ENCODE assay signal across 16 cellular contexts in genomic region chrX:77652095-77652494, GRCh38.
DNase-seq lines count a peak whose midpoint lies in the region; ATAC-seq lines count a peak whose summit lies in the region.
"Had no signal": no experiment of that assay in that cellular context is flagged by ENCODE, and none has a peak within 500 bp of the region (broad histone marks: within the 10 kb centered on the region; RNA-seq: fewer than 3 reads in every experiment).

No MANE protein-coding gene starts in this region.

- peak overlapping the region; percentile 28 for H3K27ac Mint-ChIP-seq in activated naive CD8-positive, alpha-beta T cell
- no peak overlapping the region for H3K27ac Mint-ChIP-seq in activated naive CD8-positive, alpha-beta T cell treated with anti-CD3 and anti-CD28 coated beads for 36 hours
- H3K27ac Mint-ChIP-seq in activated naive CD8-positive, alpha-beta T cell treated with anti-CD3 and anti-CD28 coated beads, Interleukin-2, amount 50 U/mL, for 24 hours, result peak overlapping the region; percentile 56
- no peak overlapping the region for H3K27ac Mint-ChIP-seq in activated CD8-positive, alpha-beta memory T cell treated with anti-CD3 and anti-CD28 coated beads, Interleukin-2, amount 10 ng/mL, durations not matched to agents 7 days and 5 days
- H3K27ac Mint-ChIP-seq: CD14-positive monocyte; CD4-positive, alpha-beta T cell; CD8-positive, alpha-beta T cell had no signal

- ATAC-seq in activated naive CD8-positive, alpha-beta T cell treated with anti-CD3 and anti-CD28 coated beads, Interleukin-2, amount 50 U/mL, for 24 hours, result no peak
- ATAC-seq in activated CD8-positive, alpha-beta memory T cell treated with anti-CD3 and anti-CD28 coated beads, Interleukin-2, amount 10 ng/mL, durations not matched to agents 7 days and 5 days, result no peak
- ATAC-seq: CD8-positive, alpha-beta T cell had no signal

- H3K36me3 Mint-ChIP-seq in activated naive CD8-positive, alpha-beta T cell, result peaks cover 7% of the 10 kb centered on the region
- H3K36me3 Mint-ChIP-seq in activated naive CD8-positive, alpha-beta T cell treated with anti-CD3 and anti-CD28 coated beads for 36 hours, result peaks cover 29% of the 10 kb centered on the region
- H3K36me3 Mint-ChIP-seq in activated naive CD8-positive, alpha-beta T cell treated with anti-CD3 and anti-CD28 coated beads, Interleukin-2, amount 50 U/mL, for 24 hours (ENCODE audit: low read depth), result peaks cover 30% of the 10 kb centered on the region
- peaks cover 38% of the 10 kb centered on the region for H3K36me3 Mint-ChIP-seq in activated CD8-positive, alpha-beta memory T cell treated with anti-CD3 and anti-CD28 coated beads, Interleukin-2, amount 10 ng/mL, durations not matched to agents 7 days and 5 days

- peaks cover 12% of the 10 kb centered on the region for H3K4me1 Mint-ChIP-seq in activated naive CD8-positive, alpha-beta T cell (ENCODE audit: low read depth)
- H3K4me1 Mint-ChIP-seq in activated naive CD8-positive, alpha-beta T cell treated with anti-CD3 and anti-CD28 coated beads for 36 hours, result peaks cover 2% of the 10 kb centered on the region
- no peaks in the 10 kb centered on the region for H3K4me1 Mint-ChIP-seq in activated naive CD8-positive, alpha-beta T cell treated with anti-CD3 and anti-CD28 coated beads, Interleukin-2, amount 50 U/mL, for 24 hours
- H3K4me1 Mint-ChIP-seq in activated CD8-positive, alpha-beta memory T cell treated with anti-CD3 and anti-CD28 coated beads, Interleukin-2, amount 10 ng/mL, durations not matched to agents 7 days and 5 days, result no peaks in the 10 kb centered on the region
- H3K4me1 Mint-ChIP-seq: CD14-positive monocyte had no signal

- no peaks in the 10 kb centered on the region for H3K9me3 Mint-ChIP-seq in activated naive CD8-positive, alpha-beta T cell (ENCODE audit: low read depth)
- H3K9me3 Mint-ChIP-seq in activated naive CD8-positive, alpha-beta T cell treated with anti-CD3 and anti-CD28 coated beads for 36 hours, result no peaks in the 10 kb centered on the region
- H3K9me3 Mint-ChIP-seq in activated naive CD8-positive, alpha-beta T cell treated with anti-CD3 and anti-CD28 coated beads, Interleukin-2, amount 50 U/mL, for 24 hours, result no peaks in the 10 kb centered on the region
- no peaks in the 10 kb centered on the region for H3K9me3 Mint-ChIP-seq in activated CD8-positive, alpha-beta memory T cell treated with anti-CD3 and anti-CD28 coated beads, Interleukin-2, amount 10 ng/mL, durations not matched to agents 7 days and 5 days (ENCODE audit: low read depth)
- H3K9me3 Mint-ChIP-seq: CD4-positive, alpha-beta T cell; CD8-positive, alpha-beta T cell had no signal

- no peak overlapping the region for H3K4me3 Mint-ChIP-seq in activated naive CD8-positive, alpha-beta T cell
- no peak overlapping the region for H3K4me3 Mint-ChIP-seq in activated naive CD8-positive, alpha-beta T cell treated with anti-CD3 and anti-CD28 coated beads for 36 hours
- H3K4me3 Mint-ChIP-seq in activated naive CD8-positive, alpha-beta T cell treated with anti-CD3 and anti-CD28 coated beads, Interleukin-2, amount 50 U/mL, for 24 hours, result no peak overlapping the region
- no peak overlapping the region for H3K4me3 Mint-ChIP-seq in activated CD8-positive, alpha-beta memory T cell treated with anti-CD3 and anti-CD28 coated beads, Interleukin-2, amount 10 ng/mL, durations not matched to agents 7 days and 5 days
- H3K4me3 Mint-ChIP-seq: CD14-positive monocyte; CD4-positive, alpha-beta T cell; CD8-positive, alpha-beta T cell had no signal

- no peaks in the 10 kb centered on the region for H3K27me3 Mint-ChIP-seq in activated naive CD8-positive, alpha-beta T cell
- H3K27me3 Mint-ChIP-seq in activated naive CD8-positive, alpha-beta T cell treated with anti-CD3 and anti-CD28 coated beads for 36 hours, result no peaks in the 10 kb centered on the region
- no peaks in the 10 kb centered on the region for H3K27me3 Mint-ChIP-seq in activated naive CD8-positive, alpha-beta T cell treated with anti-CD3 and anti-CD28 coated beads, Interleukin-2, amount 50 U/mL, for 24 hours
- H3K27me3 Mint-ChIP-seq in activated CD8-positive, alpha-beta memory T cell treated with anti-CD3 and anti-CD28 coated beads, Interleukin-2, amount 10 ng/mL, durations not matched to agents 7 days and 5 days, result no peaks in the 10 kb centered on the region
- H3K27me3 Mint-ChIP-seq: CD4-positive, alpha-beta T cell had no signal

- CTCF ChIA-PET in activated CD8-positive, alpha-beta memory T cell treated with anti-CD3 and anti-CD28 coated beads, Interleukin-2, amount 10 ng/mL, durations not matched to agents 7 days and 5 days (lab: Charles Lee), result no interaction called here

- no peak for DNase-seq in activated naive CD8-positive, alpha-beta T cell treated with anti-CD3 and anti-CD28 coated beads for 36 hours
- DNase-seq in activated naive CD8-positive, alpha-beta T cell treated with anti-CD3 and anti-CD28 coated beads, Interleukin-2, amount 50 U/mL, for 24 hours, result no peak
- no peak for DNase-seq in CD1c-positive myeloid dendritic cell (ENCODE audit: extremely low spot score)
- no peak for DNase-seq in activated CD8-positive, alpha-beta memory T cell treated with anti-CD3 and anti-CD28 coated beads, Interleukin-2, amount 10 ng/mL, durations not matched to agents 7 days and 5 days
- DNase-seq: 8988T; ACHN; BE2C; C1 segment of cervical spinal cord; Caco-2; Calu3; CD4-positive, alpha-beta T cell; CD8-positive, alpha-beta T cell; DMS79 treated with DMSO at 0.1 percent for 48 hours; GF-D8 had no signal

Comparison
In these comparisons a context has a peak if more than half of its experiments do, and no peak if none do; other contexts are left out.
1. H3K27ac Mint-ChIP-seq: peak in activated naive CD8-positive, alpha-beta T cell (single experiment) and activated naive CD8-positive, alpha-beta T cell treated with anti-CD3 and anti-CD28 coated beads, Interleukin-2, amount 50 U/mL, for 24 hours (single experiment); none in activated naive CD8-positive, alpha-beta T cell treated with anti-CD3 and anti-CD28 coated beads for 36 hours (single experiment) and activated CD8-positive, alpha-beta memory T cell treated with anti-CD3 and anti-CD28 coated beads, Interleukin-2, amount 10 ng/mL, durations not matched to agents 7 days and 5 days (single experiment).